In genomic region chr9:133371261-133371711, GRCh38 we compare ENCODE assay signal across 7 cellular contexts. TPM values are rescaled to one million over a fixed set of nuclear protein-coding genes. Genes with fewer than 3 reads are reported as not detected.
DNase-seq lines count a peak whose midpoint lies in the region; ATAC-seq and TF ChIP-seq lines count a peak whose summit lies in the region.

No MANE protein-coding gene starts in this region.

- H3K4me1 Mint-ChIP-seq in activated naive CD8-positive, alpha-beta T cell (ENCODE audit: low read depth) = peaks cover 66% of the 10 kb centered on the region
- peaks cover 58 to 81% (median 64%) of the 10 kb centered on the region in 7 donors for H3K4me1 Mint-ChIP-seq in naive thymus-derived CD4-positive, alpha-beta T cell

- H3K4me3 ChIP-seq in WERI-Rb-1 (ENCODE audit: low read depth, low read length) = no peak overlapping the region
- peak overlapping the region; percentile 53 for H3K4me3 ChIP-seq in naive thymus-derived CD4-positive, alpha-beta T cell (ENCODE audit: low read length)
- H3K4me3 ChIP-seq in thymus (ENCODE audit: low read length) = peak overlapping the region; percentile 14

- 22% methylated on average over 12 of the region's 12 CpGs for WGBS in thymus

- H3K36me3 Mint-ChIP-seq in activated naive CD8-positive, alpha-beta T cell = peaks cover 6% of the 10 kb centered on the region
- H3K36me3 Mint-ChIP-seq in naive thymus-derived CD4-positive, alpha-beta T cell = peaks cover 0 to 36% (median 0%) of the 10 kb centered on the region in 5 donors

- TF ChIP-seq CTCF in WERI-Rb-1 (IDR thresholded peaks at IDR 0.05; ENCODE audit: low read depth, low read length) (0 out of 2 replicates have a peak, but pooled peaks have one; percentile 10), omental fat pad (IDR thresholded peaks at IDR 0.05) (no peak)

- H3K9me3 Mint-ChIP-seq in activated naive CD8-positive, alpha-beta T cell (ENCODE audit: low read depth) = no peaks in the 10 kb centered on the region
- H3K9me3 Mint-ChIP-seq in naive thymus-derived CD4-positive, alpha-beta T cell = no peaks in the 10 kb centered on the region

- POLR2A ChIA-PET in naive thymus-derived CD4-positive, alpha-beta T cell (lab: Charles Lee) = interaction anchor here (0.7 to 13.6 kb wide), 10 partner anchors 8 to 310 kb away, joined by 3 to 185 read pairs (median 4); partner anchors contain the start of genes ADAMTSL2, MED22, RPL7A and SURF1

- H3K27ac ChIP-seq in WERI-Rb-1 = no peak overlapping the region
- H3K27ac ChIP-seq in naive thymus-derived CD4-positive, alpha-beta T cell (ENCODE audit: low read depth, low read length) = peak overlapping the region; percentile 86
- H3K27ac ChIP-seq in thymus (ENCODE audit: low read depth) = peak overlapping the region; percentile 70

- CTCF ChIA-PET in naive thymus-derived CD4-positive, alpha-beta T cell (lab: Charles Lee) = interaction anchor here (0.6 to 3.5 kb wide), 7 partner anchors 13 to 188 kb away, joined by 3 to 21 read pairs (median 11); no protein-coding TSS in a partner anchor

- DNase-seq in WERI-Rb-1 (no peak), omental fat pad (ENCODE audit: low spot score) (no peak), hepatic stellate cell (ENCODE audit: low spot score) (no peak)
- peak in 8 of 9 donors; percentile 54 to 78 (median 64) for DNase-seq in naive thymus-derived CD4-positive, alpha-beta T cell

- H3K4me1 ChIP-seq in naive thymus-derived CD4-positive, alpha-beta T cell (ENCODE audit: control insufficient read depth in 2 of 2, insufficient read depth in 2 of 2, low read length in 2 of 2) = peaks cover 52 to 70% of the 10 kb centered on the region in 2 donors
- peaks cover 22% of the 10 kb centered on the region for H3K4me1 ChIP-seq in thymus (ENCODE audit: control insufficient read depth, insufficient read depth, low read length)

- ATAC-seq in naive thymus-derived CD4-positive, alpha-beta T cell = peak; percentile 60
- ATAC-seq in omental fat pad (ENCODE audit: low FRiP score) (no peak), GM21423 (IDR thresholded peaks at IDR 0.05; ENCODE audit: unreplicated experiment) (no peak)

- H3K27ac Mint-ChIP-seq in activated naive CD8-positive, alpha-beta T cell = peak overlapping the region; percentile 88
- peak overlapping the region; percentile 82 to 96 (median 94) for H3K27ac Mint-ChIP-seq in naive thymus-derived CD4-positive, alpha-beta T cell

- no peaks in the 10 kb centered on the region for H3K27me3 Mint-ChIP-seq in activated naive CD8-positive, alpha-beta T cell
- no peaks in the 10 kb centered on the region for H3K27me3 Mint-ChIP-seq in naive thymus-derived CD4-positive, alpha-beta T cell

- H3K36me3 ChIP-seq in WERI-Rb-1 (peaks cover 60% of the 10 kb centered on the region), thymus (ENCODE audit: control insufficient read depth, insufficient read depth) (peaks cover 35% of the 10 kb centered on the region)
- peaks cover 0 to 36% (median 8%) of the 10 kb centered on the region in 3 experiments for H3K36me3 ChIP-seq in naive thymus-derived CD4-positive, alpha-beta T cell (ENCODE audit: control insufficient read depth in 2 of 3, insufficient read depth in 3 of 3, low read length in 3 of 3)

- H3K27me3 ChIP-seq in WERI-Rb-1 (ENCODE audit: insufficient read depth, low read depth, severe bottlenecking) (no peaks in the 10 kb centered on the region), thymus (ENCODE audit: control insufficient read depth, insufficient read depth) (no peaks in the 10 kb centered on the region)
- H3K27me3 ChIP-seq in naive thymus-derived CD4-positive, alpha-beta T cell (ENCODE audit: control insufficient read depth in 2 of 2, insufficient read depth in 2 of 2, low read length in 2 of 2) = no peaks in the 10 kb centered on the region

- H3K9me3 ChIP-seq in WERI-Rb-1 (ENCODE audit: severe bottlenecking) = no peaks in the 10 kb centered on the region
- H3K9me3 ChIP-seq in naive thymus-derived CD4-positive, alpha-beta T cell (ENCODE audit: control insufficient read depth in 2 of 3, low read length in 3 of 3) = no peaks in the 10 kb centered on the region
- no peaks in the 10 kb centered on the region for H3K9me3 ChIP-seq in thymus (ENCODE audit: control insufficient read depth)

- H3K4me3 Mint-ChIP-seq in activated naive CD8-positive, alpha-beta T cell = peak overlapping the region; percentile 80
- peak overlapping the region; percentile 74 to 87 (median 84) for H3K4me3 Mint-ChIP-seq in naive thymus-derived CD4-positive, alpha-beta T cell

- intact Hi-C loops in naive thymus-derived CD4-positive, alpha-beta T cell (cut with micrococcal nuclease) = loop anchor here (1.0 to 10.0 kb wide), 7 partner anchors 14 to 794 kb away; partner anchors contain the start of genes MED22 (in 2 of the 2), RPL7A (in 2 of the 2), SURF1 (in 2 of the 2) and SURF2 (in 2 of the 2)

RNA-seq across cellular contexts. Expression of gene SURF4, which starts 4.6 kb away (rescaled TPM):
- 100 to 1,000 TPM in 1 of 5 experiments, 10 to 100 TPM in 4; 72.5 to 196 (median 75.1) TPM for total RNA-seq in naive thymus-derived CD4-positive, alpha-beta T cell
- 100 to 1,000 TPM in 1 of 2 donors, 10 to 100 TPM in 1; 99.5 to 121 TPM for polyA plus RNA-seq in naive thymus-derived CD4-positive, alpha-beta T cell
- 52.0 TPM for polyA plus RNA-seq in thymus
- 100 to 1,000 TPM; 141 to 266 (median 230) TPM for total RNA-seq in omental fat pad

RNA-seq across cellular contexts. Expression of gene STKLD1, which starts 4.9 kb away (rescaled TPM):
- 1 to 10 TPM; 1.1 to 1.8 (median 1.5) TPM for total RNA-seq in naive thymus-derived CD4-positive, alpha-beta T cell
- under 1 TPM in 1 of 2 donors, not detected in 1; 0.78 TPM for polyA plus RNA-seq in naive thymus-derived CD4-positive, alpha-beta T cell
- polyA plus RNA-seq in thymus = 1.5 TPM
- not detected for total RNA-seq in omental fat pad

RNA-seq across cellular contexts. Expression of gene SURF2, which starts 14.9 kb away (rescaled TPM):
- 10 to 100 TPM; 15.0 to 23.5 (median 15.6) TPM for total RNA-seq in naive thymus-derived CD4-positive, alpha-beta T cell
- polyA plus RNA-seq in naive thymus-derived CD4-positive, alpha-beta T cell = 10 to 100 TPM; 28.1 to 44.5 TPM
- 34.0 TPM for polyA plus RNA-seq in thymus
- 10 to 100 TPM in 3 of 4 donors, 1 to 10 TPM in 1; 8.4 to 25.5 (median 13.4) TPM for total RNA-seq in omental fat pad

RNA-seq across cellular contexts. Expression of gene SURF1, which starts 15.0 kb away (rescaled TPM):
- total RNA-seq in naive thymus-derived CD4-positive, alpha-beta T cell = 10 to 100 TPM; 40.5 to 53.5 (median 47.9) TPM
- 100 to 1,000 TPM in 1 of 2 donors, 10 to 100 TPM in 1; 96.1 to 128 TPM for polyA plus RNA-seq in naive thymus-derived CD4-positive, alpha-beta T cell
- polyA plus RNA-seq in thymus = 84.0 TPM
- 10 to 100 TPM; 30.3 to 47.1 (median 41.1) TPM for total RNA-seq in omental fat pad

RNA-seq across cellular contexts. Expression of gene RPL7A, which starts 23.3 kb away (rescaled TPM):
- total RNA-seq in naive thymus-derived CD4-positive, alpha-beta T cell = 1,000 to 10,000 TPM; 2,002 to 2,815 (median 2,428) TPM
- 1,000 to 10,000 TPM; 1,347 to 1,421 TPM for polyA plus RNA-seq in naive thymus-derived CD4-positive, alpha-beta T cell
- polyA plus RNA-seq in thymus = 3,092 TPM
- 1,000 to 10,000 TPM; 1,813 to 2,244 (median 1,961) TPM for total RNA-seq in omental fat pad

Comparison
In these comparisons a context has a peak if more than half of its experiments do, and no peak if none do; other contexts are left out.
1. DNase-seq: peak in naive thymus-derived CD4-positive, alpha-beta T cell (8 of 9); none in WERI-Rb-1 (single experiment), omental fat pad (single experiment) and hepatic stellate cell (single experiment).